ENCODE assay signal across 1 cellular context in the genomic region with DNA sequence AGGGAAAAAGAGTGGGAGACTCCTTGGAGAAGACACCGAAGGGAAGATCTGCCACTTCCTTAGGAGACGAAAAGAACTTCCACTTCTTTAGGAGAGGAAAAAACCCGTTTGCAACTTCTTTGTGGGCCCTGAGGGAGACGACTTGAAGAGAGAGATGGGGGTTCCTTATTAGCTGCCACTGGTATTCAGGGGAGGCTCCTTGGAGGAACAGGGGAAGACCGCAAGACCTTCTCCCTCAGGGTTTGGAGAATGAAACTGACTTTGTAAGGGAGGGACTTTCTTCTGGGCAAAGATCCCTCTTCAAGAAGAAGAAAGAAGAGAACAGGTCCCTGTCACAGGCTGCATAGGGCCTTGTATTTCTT.
TF ChIP-seq lines count a peak whose summit lies in the region.

No MANE protein-coding gene starts in this region.

TF ChIP-seq in IMR-90, 13 proteins besides CTCF, POLR2A, EP300 and RAD21 (continued from another document):
- TF ChIP-seq MAZ (IDR thresholded peaks at IDR 0.05; ENCODE audit: borderline replicate concordance, low read depth, low read length) (no peak), MAFK (IDR thresholded peaks at IDR 0.05; ENCODE audit: low read depth, low read length) (no peak), SMC3 (IDR thresholded peaks at IDR 0.05; ENCODE audit: low read depth, low read length) (no peak), RFX5 (IDR thresholded peaks at IDR 0.05; ENCODE audit: low read depth, low read length) (no peak), NFE2L2 (IDR thresholded peaks at IDR 0.05; ENCODE audit: low read depth, low read length) (no peak), ELK1 (IDR thresholded peaks at IDR 0.05; ENCODE audit: borderline replicate concordance, low read depth, low read length) (no peak), CEBPB (IDR thresholded peaks at IDR 0.05; ENCODE audit: low read depth, low read length) (no peak), BHLHE40 (IDR thresholded peaks at IDR 0.05; ENCODE audit: low read depth, low read length) (no peak)
